In genomic region chr2:238289574-238289973, GRCh38 we compare ENCODE assay signal across 8 cellular contexts. TPM values are rescaled to one million over a fixed set of nuclear protein-coding genes. Genes with fewer than 3 reads are reported as not detected.
DNase-seq lines count a peak whose midpoint lies in the region; FAIRE-seq and TF ChIP-seq lines count a peak whose summit lies in the region.

No MANE protein-coding gene starts in this region.

- FAIRE-seq in GM19239 (lab: Jason Lieb, UNC) = no peak

- no peaks in the 10 kb centered on the region for H3K9me3 ChIP-seq in BLaER1 treated with 17β-estradiol and CSF1 and Interleukin-3, amounts not matched to agents 10 nM and 100 nM (replicated peaks in 1 of 11)
- H3K9me3 ChIP-seq in MG63 (no peaks in the 10 kb centered on the region), ectodermal cell (ENCODE audit: control insufficient read depth, low read length) (no peaks in the 10 kb centered on the region)

- H3K27ac ChIP-seq in BLaER1 treated with 17β-estradiol and CSF1 and Interleukin-3, amounts not matched to agents 10 nM and 100 nM = peak overlapping the region in 10 of 11 experiments; percentile 80 to 97 (median 90); a peak in 20 of 22 replicates
- H3K27ac ChIP-seq in ectodermal cell (ENCODE audit: insufficient read depth, low read depth, low read length, poor library complexity, severe bottlenecking) = no peak overlapping the region

- H3K9ac ChIP-seq in BLaER1 treated with 17β-estradiol and CSF1 and Interleukin-3, amounts not matched to agents 10 nM and 100 nM = peak overlapping the region; percentile 83 to 98 (median 92); a peak in 21 of 22 replicates

- peak overlapping the region; percentile 70 for H3K27ac Mint-ChIP-seq in neural crest cell (ENCODE audit: unreplicated experiment)

- H3K4me1 ChIP-seq in BLaER1 treated with 17β-estradiol and CSF1 and Interleukin-3, amounts not matched to agents 10 nM and 100 nM = peaks cover 38 to 62% (median 55%) of the 10 kb centered on the region in 10 experiments
- H3K4me1 ChIP-seq in ectodermal cell (ENCODE audit: control insufficient read depth, insufficient read depth, low read length) = peaks cover 34% of the 10 kb centered on the region

- no peaks in the 10 kb centered on the region for H3K27me3 ChIP-seq in BLaER1 treated with 17β-estradiol and CSF1 and Interleukin-3, amounts not matched to agents 10 nM and 100 nM
- no peaks in the 10 kb centered on the region for H3K27me3 ChIP-seq in MG63
- peaks cover 8% of the 10 kb centered on the region for H3K27me3 ChIP-seq in ectodermal cell (ENCODE audit: control insufficient read depth, insufficient read depth, low read length, poor library complexity, severe bottlenecking)

- no peak for TF ChIP-seq CTCF in neural crest cell (conservative IDR thresholded peaks at IDR 0.05)

- DNase-seq in MG63 = no peak
- DNase-seq in neural crest cell (ENCODE audit: low read depth, low spot score) = no peak
- no peak for DNase-seq in GM19239 (ENCODE audit: insufficient read length, low spot score)
- DNase-seq in Kasumi-1 (lab: John Stamatoyannopoulos, UW) = no peak
- no peak for DNase-seq in activated gamma-delta T cell treated with Interleukin-2 at 50 U/mL for 16 hours
- DNase-seq in hypothalamus (lab: John Stamatoyannopoulos, UW) = no peak

- peaks cover 0 to 39% (median 33%) of the 10 kb centered on the region in 11 experiments; a peak in 19 of 22 replicates for H4K20me1 ChIP-seq in BLaER1 treated with 17β-estradiol and CSF1 and Interleukin-3, amounts not matched to agents 10 nM and 100 nM

- peak overlapping the region; percentile 94 for H3K4me3 Mint-ChIP-seq in neural crest cell

- no peaks in the 10 kb centered on the region for H3K36me3 Mint-ChIP-seq in neural crest cell (ENCODE audit: low read depth)

- no peaks in the 10 kb centered on the region for H3K9me3 Mint-ChIP-seq in neural crest cell

- peaks cover 49% of the 10 kb centered on the region for H3K4me1 Mint-ChIP-seq in neural crest cell

- peak overlapping the region; percentile 80 to 96 (median 90) for H3K4me2 ChIP-seq in BLaER1 treated with 17β-estradiol and CSF1 and Interleukin-3, amounts not matched to agents 10 nM and 100 nM

- 23 to 26% methylated on average over 13 of the region's 13 CpGs for WGBS in ectodermal cell, 2 experiments

- no peaks in the 10 kb centered on the region for H3K27me3 Mint-ChIP-seq in neural crest cell (ENCODE audit: low read depth)

- no peaks in the 10 kb centered on the region; a peak in 1 of 22 replicates for H3K36me3 ChIP-seq in BLaER1 treated with 17β-estradiol and CSF1 and Interleukin-3, amounts not matched to agents 10 nM and 100 nM
- no peaks in the 10 kb centered on the region for H3K36me3 ChIP-seq in MG63
- no peaks in the 10 kb centered on the region for H3K36me3 ChIP-seq in ectodermal cell (ENCODE audit: control insufficient read depth, insufficient read depth, low read length)

- H3K4me3 ChIP-seq in BLaER1 treated with 17β-estradiol and CSF1 and Interleukin-3, amounts not matched to agents 10 nM and 100 nM = peak overlapping the region; percentile 81 to 97 (median 88)
- H3K4me3 ChIP-seq in MG63 = peak overlapping the region; percentile 76
- H3K4me3 ChIP-seq in ectodermal cell (ENCODE audit: insufficient read depth, low read depth, low read length) = peak overlapping the region; percentile 66

RNA-seq across cellular contexts. Expression of gene PER2, which starts 1.2 kb away (rescaled TPM):
- total RNA-seq in MG63 (2014; rRNA removed; shearing (Covaris generic); ENCODE audit: low replicate concordance) = 0.54 and 0.72 TPM in 2 replicates
- 3.7 TPM for polyA plus RNA-seq in ectodermal cell (2013, experiment 1 of 4)
- polyA plus RNA-seq in ectodermal cell (2013, experiment 2 of 4) = 3.3 TPM
- 3.6 TPM for polyA plus RNA-seq in ectodermal cell (2013, experiment 3 of 4)
- 4.7 TPM for polyA plus RNA-seq in ectodermal cell (2013, experiment 4 of 4)
- 8.6 TPM in 2 replicates for total RNA-seq in neural crest cell

RNA-seq across cellular contexts. Expression of gene TRAF3IP1, which starts 30.7 kb away (rescaled TPM):
- 3.3 and 3.8 TPM in 2 replicates for total RNA-seq in MG63 (2014; rRNA removed; shearing (Covaris generic); ENCODE audit: low replicate concordance)
- 19.0 TPM for polyA plus RNA-seq in ectodermal cell (2013, experiment 1 of 4)
- 15.4 TPM for polyA plus RNA-seq in ectodermal cell (2013, experiment 2 of 4)
- 12.0 TPM for polyA plus RNA-seq in ectodermal cell (2013, experiment 3 of 4)
- polyA plus RNA-seq in ectodermal cell (2013, experiment 4 of 4) = 12.4 TPM
- 19.3 and 20.7 TPM in 2 replicates for total RNA-seq in neural crest cell

RNA-seq across cellular contexts. Expression of gene HES6, which starts 49.7 kb away (rescaled TPM):
- total RNA-seq in MG63 (2014; rRNA removed; shearing (Covaris generic); ENCODE audit: low replicate concordance) = 23.5 and 30.4 TPM in 2 replicates
- 15.8 TPM for polyA plus RNA-seq in ectodermal cell (2013, experiment 1 of 4)
- polyA plus RNA-seq in ectodermal cell (2013, experiment 2 of 4) = 11.9 TPM
- 22.0 TPM for polyA plus RNA-seq in ectodermal cell (2013, experiment 3 of 4)
- 32.6 TPM for polyA plus RNA-seq in ectodermal cell (2013, experiment 4 of 4)
- 143 and 152 TPM in 2 replicates for total RNA-seq in neural crest cell
